Comparison of ENCODE assay signal across 35 cellular contexts in genomic region chr20:37172836-37173235, GRCh38.
"Had no signal": no experiment of that assay in that cellular context is flagged by ENCODE, and none has a peak within 500 bp of the region (broad histone marks: within the 10 kb centered on the region; RNA-seq: fewer than 3 reads in every experiment).

No MANE protein-coding gene starts in this region.

- H3K9me3 ChIP-seq: MG63 had no signal

- H3K27me3 ChIP-seq: MG63 had no signal

- H3K36me3 ChIP-seq: MG63 had no signal

- H3K4me3 ChIP-seq: MG63 had no signal

- DNase-seq: Karpas-422, Kasumi-1, MG63, MM.1S, MV-4-11, NCI-H1048, NCI-H1092, NCI-H1092 treated with DMSO at 0.1 percent for 48 hours, NCI-H1105, NCI-H1105 treated with DMSO at 0.1 percent for 48 hours, NCI-H1417, NCI-H1417 treated with DMSO at 0.1 percent for 48 hours, NCI-H1436, NCI-H1436 treated with DMSO at 0.1 percent for 48 hours, NCI-H146, NCI-H1694, NCI-H1694 treated with DMSO at 0.1 percent for 48 hours, NCI-H187, NCI-H187 treated with DMSO at 0.1 percent for 48 hours, NCI-H1930, NCI-H2029, NCI-H2029 treated with DMSO at 0.1 percent for 48 hours, NCI-H2081, NCI-H2081 treated with DMSO at 0.1 percent for 48 hours, NCI-H2107, NCI-H2171, NCI-H2171 treated with DMSO at 0.1 percent for 48 hours, NCI-H2227 treated with DMSO at 0.1 percent for 48 hours, NCI-H226, NCI-H345, NCI-H446, NCI-H446 treated with DMSO at 0.1 percent for 48 hours, NCI-H510A, NCI-H510A treated with DMSO at 0.1 percent for 48 hours, NCI-H524 had no signal
